In the genomic region with DNA sequence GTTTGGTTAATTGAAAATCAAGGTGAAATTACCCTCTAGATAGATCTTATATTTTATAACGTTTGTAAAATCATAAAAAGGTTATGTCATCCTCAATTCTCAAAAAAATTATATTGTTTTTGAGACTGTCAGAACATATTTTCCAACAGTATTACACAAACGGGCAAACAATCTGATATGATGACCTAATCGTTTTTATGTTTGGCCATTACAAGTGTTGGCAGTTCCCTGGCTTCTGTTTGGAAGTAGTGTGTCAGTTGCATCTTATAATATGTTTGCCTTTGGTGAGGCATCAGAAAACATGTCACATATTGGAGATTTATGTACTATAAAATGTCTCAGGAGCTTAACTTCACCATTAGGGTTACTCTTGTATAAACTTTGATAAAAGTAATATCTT, we compare ENCODE assay signal across 17 cellular contexts.
DNase-seq lines count a peak whose midpoint lies in the region; TF ChIP-seq lines count a peak whose summit lies in the region.
"Had no signal": no experiment of that assay in that cellular context is flagged by ENCODE, and none has a peak within 500 bp of the region (broad histone marks: within the 10 kb centered on the region; RNA-seq: fewer than 3 reads in every experiment).

No MANE protein-coding gene starts in this region.

- no peak overlapping the region for H3K4me3 ChIP-seq in fibroblast of mammary gland (ENCODE audit: control insufficient read depth, low read depth, low read length)
- H3K4me3 ChIP-seq: BLaER1, HAP-1 had no signal

- no peak overlapping the region for H2BK5ac ChIP-seq in H9 (ENCODE audit: insufficient read length, low read length)

- H4K91ac ChIP-seq in H9 (ENCODE audit: insufficient read length, low read depth, low read length) = no peak overlapping the region

- DNase-seq in NCI-H748 (lab: John Stamatoyannopoulos, UW; ENCODE audit: unreplicated experiment) = peak; percentile 35
- no peak for DNase-seq in NCI-H748 treated with DMSO at 0.1 percent for 48 hours (lab: John Stamatoyannopoulos, UW)
- DNase-seq in NCI-H69 (lab: John Stamatoyannopoulos, UW) = peak; percentile 47
- peak; percentile 22 for DNase-seq in fibroblast of mammary gland (ENCODE audit: low read depth)
- no peak for DNase-seq in progenitor cell of endocrine pancreas (ENCODE audit: low spot score, unreplicated experiment)
- DNase-seq in H9 = no peak
- no peak for DNase-seq in HCEC 1CT
- DNase-seq in NCI-H2171 (lab: John Stamatoyannopoulos, UW) = no peak
- DNase-seq: 8988T; CD4-positive, alpha-beta memory T cell; DMS53; HFFc6 had no signal

- H3K56ac ChIP-seq in H9 (ENCODE audit: insufficient read length, low read depth, low read length) = no peak overlapping the region

- H3K9ac ChIP-seq in H9 (ENCODE audit: extremely low read depth, insufficient read length, low read length) = no peak overlapping the region
- H3K9ac ChIP-seq: BLaER1 had no signal

- H2AFZ ChIP-seq in H9 (ENCODE audit: low read length) = no peak overlapping the region

- no peak overlapping the region for H3K14ac ChIP-seq in H9 (ENCODE audit: insufficient read depth, low read length)

- no peak overlapping the region for H2BK12ac ChIP-seq in H9 (ENCODE audit: insufficient read length, low read depth, low read length)

- WGBS in H9 (ENCODE audit: extremely low coverage, insufficient read length, low lambda C conversion rate) = no CpG with 5 or more reads among the region's 3 CpGs

- H3K23me2 ChIP-seq in H9 (ENCODE audit: insufficient read length, low read depth, low read length, poor library complexity, severe bottlenecking) = no peaks in the 10 kb centered on the region

- no peak overlapping the region for H4K8ac ChIP-seq in H9 (replicated peaks; ENCODE audit: insufficient read length, low read depth, low read length)

- H3K27ac ChIP-seq in H9 (ENCODE audit: insufficient read length, low read depth, low read length) = no peak overlapping the region
- H3K27ac ChIP-seq: BLaER1, HL-60 had no signal

- no peak overlapping the region for H2BK20ac ChIP-seq in H9 (ENCODE audit: low read depth, low read length, poor library complexity, severe bottlenecking)

- H2AK5ac ChIP-seq in H9 (ENCODE audit: insufficient read length, low read length) = no peak overlapping the region

- TF ChIP-seq CTCF in fibroblast of mammary gland (conservative IDR thresholded peaks at IDR 0.05; ENCODE audit: control insufficient read depth, insufficient read depth, low read depth, low read length) (no peak), progenitor cell of endocrine pancreas (IDR thresholded peaks at IDR 0.05; ENCODE audit: unreplicated experiment) (no peak), H9 (conservative IDR thresholded peaks at IDR 0.05) (no peak)

- H2BK120ac ChIP-seq in H9 (ENCODE audit: low read depth, low read length, poor library complexity, severe bottlenecking) = no peak overlapping the region

- H3K27ac Mint-ChIP-seq in progenitor cell of endocrine pancreas (peak overlapping the region; percentile 69), H9 (no peak overlapping the region)
- H3K27ac Mint-ChIP-seq: CD14-positive monocyte; CD4-positive, alpha-beta memory T cell; HFFc6; IgD-negative memory B cell had no signal

- no peaks in the 10 kb centered on the region for H3K79me2 ChIP-seq in H9 (ENCODE audit: insufficient read depth, low read length)

- H3K9me3 Mint-ChIP-seq in progenitor cell of endocrine pancreas (ENCODE audit: low read depth) = peaks cover 8% of the 10 kb centered on the region
- H3K9me3 Mint-ChIP-seq in H9 = no peaks in the 10 kb centered on the region

- H3K4me2 ChIP-seq in H9 (ENCODE audit: insufficient read depth, insufficient read length, low read length) = no peak overlapping the region
- H3K4me2 ChIP-seq: BLaER1 had no signal

- H3K27me3 Mint-ChIP-seq in progenitor cell of endocrine pancreas (no peaks in the 10 kb centered on the region), H9 (ENCODE audit: low read depth) (no peaks in the 10 kb centered on the region)
- H3K27me3 Mint-ChIP-seq: CD4-positive, alpha-beta memory T cell; IgD-negative memory B cell had no signal

- no peak overlapping the region for H3T11ph ChIP-seq in H9 (ENCODE audit: low read length)

- no peak overlapping the region for H3K23ac ChIP-seq in H9 (ENCODE audit: insufficient read length, low read depth, low read length)

- no peak overlapping the region for H3K4ac ChIP-seq in H9 (ENCODE audit: low read depth, low read length)

- no peaks in the 10 kb centered on the region for H3K27me3 ChIP-seq in H9 (ENCODE audit: insufficient read depth, low read length)
- H3K27me3 ChIP-seq: BLaER1 had no signal

- H3K9me3 ChIP-seq in H9 (ENCODE audit: control insufficient read depth, low read depth, low read length) = no peaks in the 10 kb centered on the region
- H3K9me3 ChIP-seq: BLaER1, HAP-1 had no signal

- peaks cover 33% of the 10 kb centered on the region for H3K4me1 Mint-ChIP-seq in progenitor cell of endocrine pancreas (ENCODE audit: low read depth)
- H3K4me1 Mint-ChIP-seq in H9 = peaks cover 33% of the 10 kb centered on the region in 2 experiments
- H3K4me1 Mint-ChIP-seq: CD14-positive monocyte, IgD-negative memory B cell had no signal

- no peak overlapping the region for H3K4me3 Mint-ChIP-seq in progenitor cell of endocrine pancreas (ENCODE audit: low read depth)
- no peak overlapping the region for H3K4me3 Mint-ChIP-seq in H9
- H3K4me3 Mint-ChIP-seq: CD14-positive monocyte; CD4-positive, alpha-beta memory T cell; HFFc6; IgD-negative memory B cell had no signal

- no peak overlapping the region for H4K5ac ChIP-seq in H9 (ENCODE audit: insufficient read length, low read depth, low read length)

- H3K4me1 ChIP-seq in H9 (ENCODE audit: insufficient read depth, low read length) = peaks cover 4% of the 10 kb centered on the region; the same call in 1 of the 2 replicates
- H3K4me1 ChIP-seq: BLaER1, HAP-1 had no signal

- no peaks in the 10 kb centered on the region for H3K79me1 ChIP-seq in H9 (ENCODE audit: insufficient read depth, low read depth, low read length, poor library complexity, severe bottlenecking)

- H2BK15ac ChIP-seq in H9 (ENCODE audit: low read depth, low read length) = no peak overlapping the region

- H3K18ac ChIP-seq in H9 (ENCODE audit: insufficient read length, low read depth, low read length) = no peak overlapping the region

- H3K36me3 Mint-ChIP-seq in progenitor cell of endocrine pancreas (ENCODE audit: insufficient read depth) (no peaks in the 10 kb centered on the region), H9 (ENCODE audit: insufficient read depth in 1 of 3, low read depth in 3 of 3) (no peaks in the 10 kb centered on the region)
- H3K36me3 Mint-ChIP-seq: CD14-positive monocyte; CD4-positive, alpha-beta memory T cell had no signal

- no peaks in the 10 kb centered on the region for H4K20me1 ChIP-seq in H9 (ENCODE audit: control insufficient read depth, insufficient read depth, insufficient read length)
- H4K20me1 ChIP-seq: BLaER1 had no signal

Comparison
In these comparisons a context has a peak if more than half of its experiments do, and no peak if none do; other contexts are left out.
1. DNase-seq: peak in NCI-H748 (single experiment), NCI-H69 (single experiment) and fibroblast of mammary gland (single experiment); none in NCI-H748 treated with DMSO at 0.1 percent for 48 hours (single experiment), progenitor cell of endocrine pancreas (single experiment), H9 (single experiment), HCEC 1CT (single experiment) and NCI-H2171 (single experiment).